1 cellular context compared by ENCODE assay signal in genomic region chr9:75086443-75087278, GRCh38.
TF ChIP-seq lines count a peak whose summit lies in the region.

No MANE protein-coding gene starts in this region.

TF ChIP-seq in endothelial cell of umbilical vein, 7 proteins besides CTCF, POLR2A, EP300 and RAD21 (continued from another document):
- TF ChIP-seq MAX (IDR thresholded peaks at IDR 0.05; ENCODE audit: insufficient read depth, insufficient read length) (no peak), FOS (IDR thresholded peaks at IDR 0.05; ENCODE audit: borderline replicate concordance, insufficient read depth, low read length) (no peak), MYC (IDR thresholded peaks at IDR 0.05; ENCODE audit: low read depth, low read length) (no peak)
